ENCODE assay signal across 21 cellular contexts in genomic region chr1:207194197-207194596, GRCh38.
DNase-seq lines count a peak whose midpoint lies in the region; ATAC-seq, FAIRE-seq and TF ChIP-seq lines count a peak whose summit lies in the region.
"Had no signal": no experiment of that assay in that cellular context is flagged by ENCODE, and none has a peak within 500 bp of the region (broad histone marks: within the 10 kb centered on the region; RNA-seq: fewer than 3 reads in every experiment).

No MANE protein-coding gene starts in this region.

- H3K9ac ChIP-seq in OCI-LY3 (ENCODE audit: low read length) (no peak overlapping the region), PC-3 (ENCODE audit: low read length) (no peak overlapping the region), K562 (ENCODE audit: insufficient read depth in 1 of 2, low read depth in 2 of 2, low read length in 2 of 2) (no peak overlapping the region)
- H3K9ac ChIP-seq: BLaER1 treated with 17β-estradiol and CSF1 and Interleukin-3, amounts not matched to agents 10 nM and 100 nM had no signal

- no peaks in the 10 kb centered on the region for H3F3A ChIP-seq in PC-3 (ENCODE audit: low read length, unreplicated experiment)

- H3K79me2 ChIP-seq in OCI-LY3 (ENCODE audit: low read length) (no peaks in the 10 kb centered on the region), PC-3 (ENCODE audit: low read length) (no peaks in the 10 kb centered on the region), K562 (ENCODE audit: control insufficient read depth, insufficient read depth, low read length) (no peaks in the 10 kb centered on the region)

- H3K9me1 ChIP-seq in K562 (ENCODE audit: control insufficient read depth, insufficient read depth, low read length), result no peaks in the 10 kb centered on the region

- peaks cover 34% of the 10 kb centered on the region for H3K27me3 ChIP-seq in OCI-LY3 (ENCODE audit: low read depth, low read length)
- H3K27me3 ChIP-seq in PC-3 (ENCODE audit: low read length), result no peaks in the 10 kb centered on the region
- no peaks in the 10 kb centered on the region for H3K27me3 ChIP-seq in K562 (ENCODE audit: control insufficient read depth in 2 of 2, insufficient read depth in 2 of 2, low read length in 2 of 2)
- H3K27me3 ChIP-seq: BLaER1 treated with 17β-estradiol and CSF1 and Interleukin-3, amounts not matched to agents 10 nM and 100 nM had no signal

- TF ChIP-seq POLR2A in K562 (conservative IDR thresholded peaks at IDR 0.05), result no peak

- no peak for TF ChIP-seq RAD21 in K562 (CRISPR knock-in tag; conservative IDR thresholded peaks at IDR 0.05 in 1 of 2, IDR thresholded peaks at IDR 0.05 in 1 of 2)

- TF ChIP-seq CTCF in OCI-LY3 (IDR thresholded peaks at IDR 0.05; ENCODE audit: low read depth, low read length) (no peak), PC-3 (conservative IDR thresholded peaks at IDR 0.05; ENCODE audit: low read depth, low read length) (no peak), K562 (IDR thresholded peaks at IDR 0.05 in 2 of 3, conservative IDR thresholded peaks at IDR 0.05 in 1 of 3; ENCODE audit: insufficient read depth in 2 of 3, low read depth in 1 of 3, low read length in 3 of 3) (no peak)

- peak; percentile 14; the same call in 1 of the 2 replicates for TF ChIP-seq EP300 in K562 (IDR thresholded peaks at IDR 0.05; ENCODE audit: low read length)

- CTCF ChIA-PET in PC-3 (lab: Charles Lee), result no interaction called here
- CTCF ChIA-PET in K562 (lab: Yijun Ruan, JAX; ENCODE audit: low intra/inter-chr PET ratio), result no interaction called here

- 19% methylated on average over 1 of the region's 1 CpG for WGBS in K562 (ENCODE audit: insufficient coverage, low coverage, missing lambda C conversion rate)

- BruUV-seq in PC-3 (replicated peaks; lab: Mats Ljungman, UMichigan), result no TSS peak
- no TSS peak for BruUV-seq in K562 (replicated peaks; lab: Mats Ljungman, UMichigan)

- H3K36me3 ChIP-seq in OCI-LY3 (replicated peaks; ENCODE audit: low read depth, low read length), result no peaks in the 10 kb centered on the region
- no peaks in the 10 kb centered on the region for H3K36me3 ChIP-seq in PC-3 (ENCODE audit: low read depth, low read length)
- H3K36me3 ChIP-seq in K562 (ENCODE audit: control insufficient read depth, insufficient read depth, low read length), result no peaks in the 10 kb centered on the region

- intact Hi-C loops in PC-3 (cut with micrococcal nuclease) (no loop called here), K562 (cut with micrococcal nuclease) (no loop called here)

- POLR2A ChIA-PET in PC-3 (lab: Charles Lee; ENCODE audit: unreplicated experiment), result no interaction called here
- POLR2A ChIA-PET in K562 (lab: Yijun Ruan, JAX), result interaction anchor here (1.5 kb wide), 1 partner anchor 40 kb away, joined by 4 read pairs; no protein-coding TSS in a partner anchor

- H3K9me2 ChIP-seq in PC-3 (replicated peaks; ENCODE audit: low read length), result peaks cover 7% of the 10 kb centered on the region; the same call in 1 of the 2 replicates

- ATAC-seq in PC-3 (no peak), K562 (no peak), GM18868 (IDR thresholded peaks at IDR 0.05; ENCODE audit: unreplicated experiment) (no peak), GM21526 (IDR thresholded peaks at IDR 0.05; ENCODE audit: low FRiP score, unreplicated experiment) (no peak)
- ATAC-seq: A549; CD8-positive, alpha-beta T cell had no signal

- H2AFZ ChIP-seq in OCI-LY3 (ENCODE audit: low read depth, low read length), result no peak overlapping the region
- H2AFZ ChIP-seq in PC-3 (ENCODE audit: low read length), result 0 out of 2 replicates have a peak overlapping the region, but pooled peaks have one; percentile 9
- peak overlapping the region; percentile 15 for H2AFZ ChIP-seq in K562 (ENCODE audit: low read depth, low read length)

- FAIRE-seq in K562 (lab: Jason Lieb, UNC), result no peak
- FAIRE-seq: A549, D721Med, G401.6, GM12891 had no signal

- DNase-seq in PC-3, result no peak
- DNase-seq in K562 (ENCODE audit: extremely low read depth in 1 of 4, low spot score in 3 of 4), result no peak
- peak; percentile 17 for DNase-seq in iris pigment epithelial cell (ENCODE audit: low read depth)
- DNase-seq in NOMO-1 treated with dmso at 0.1 percent for 144 hours (lab: John Stamatoyannopoulos, UW; ENCODE audit: unreplicated experiment), result no peak
- DNase-seq: AML-193; Caco-2; Calu3; CD4-positive, alpha-beta T cell; CD8-positive, alpha-beta T cell; DMS79 treated with DMSO at 0.1 percent for 48 hours; GF-D8 had no signal

- H3K4me2 ChIP-seq in OCI-LY3 (ENCODE audit: low read length) (peak overlapping the region; percentile 32), PC-3 (ENCODE audit: low read length) (no peak overlapping the region), K562 (ENCODE audit: insufficient read depth, low read length) (no peak overlapping the region)
- H3K4me2 ChIP-seq: A549 had no signal

- H3K9me3 ChIP-seq in OCI-LY3 (ENCODE audit: insufficient read depth, low read length) (peaks cover 4% of the 10 kb centered on the region; the same call in 1 of the 2 replicates), PC-3 (ENCODE audit: low read length) (no peaks in the 10 kb centered on the region), K562 (replicated peaks; ENCODE audit: control insufficient read depth, insufficient read depth, low read depth, low read length) (no peaks in the 10 kb centered on the region)
- H3K9me3 ChIP-seq: Caco-2 had no signal

- H3K4me3 ChIP-seq in OCI-LY3 (ENCODE audit: low read length) (no peak overlapping the region), PC-3 (ENCODE audit: low read length) (no peak overlapping the region), K562 (no peak overlapping the region)
- H3K4me3 ChIP-seq: A549; BLaER1 treated with 17β-estradiol and CSF1 and Interleukin-3, amounts not matched to agents 10 nM and 100 nM had no signal

- H3K27ac ChIP-seq in OCI-LY3 (ENCODE audit: low read length), result no peak overlapping the region
- no peak overlapping the region for H3K27ac ChIP-seq in PC-3 (ENCODE audit: low read length)
- no peak overlapping the region for H3K27ac ChIP-seq in K562 (ENCODE audit: extremely low read depth, low read depth, low read length)
- H3K27ac ChIP-seq: 22Rv1, A549, C4-2B had no signal

- H3K4me1 ChIP-seq in OCI-LY3 (ENCODE audit: low read length), result peaks cover 29% of the 10 kb centered on the region
- no peaks in the 10 kb centered on the region for H3K4me1 ChIP-seq in PC-3 (ENCODE audit: insufficient read depth, low read length)
- peaks cover 0 to 3% of the 10 kb centered on the region in 2 experiments; a peak in 1 of 5 replicates for H3K4me1 ChIP-seq in K562 (replicated peaks in 1 of 2; ENCODE audit: control insufficient read depth in 2 of 2, insufficient read depth in 2 of 2, low read length in 2 of 2)
- H3K4me1 ChIP-seq: A549, Caco-2 had no signal

- H4K20me1 ChIP-seq in OCI-LY3 (ENCODE audit: insufficient read depth, low read length) (no peaks in the 10 kb centered on the region), PC-3 (ENCODE audit: low read length) (no peaks in the 10 kb centered on the region), K562 (replicated peaks; ENCODE audit: control insufficient read depth, insufficient read depth, low read length) (no peaks in the 10 kb centered on the region)
- H4K20me1 ChIP-seq: BLaER1 treated with 17β-estradiol and CSF1 and Interleukin-3, amounts not matched to agents 10 nM and 100 nM had no signal

- in situ Hi-C loops in K562 (cut with MboI), result no loop called here

TF ChIP-seq in K562, 482 proteins besides CTCF, POLR2A, EP300 and RAD21 (continues in another document):
- TF ChIP-seq ZNF140 (CRISPR knock-in tag; IDR thresholded peaks at IDR 0.05) (no peak), ZNF592 (IDR thresholded peaks at IDR 0.05) (0 out of 2 replicates have a peak, but pooled peaks have one; percentile 31), CEBPB (tag; IDR thresholded peaks at IDR 0.05) (0 out of 2 replicates have a peak, but pooled peaks have one; percentile 19), C11orf30 (IDR thresholded peaks at IDR 0.05; ENCODE audit: low read depth) (peak; percentile 38; the same call in 1 of the 2 replicates), CEBPG (CRISPR knock-in tag; IDR thresholded peaks at IDR 0.05) (0 out of 2 replicates have a peak, but pooled peaks have one; percentile 25), CEBPG (tag; conservative IDR thresholded peaks at IDR 0.05 in 1 of 2, IDR thresholded peaks at IDR 0.05 in 1 of 2) (peak; percentile 50 to 84; a peak in 3 of 4 replicates), ATF3 (IDR thresholded peaks at IDR 0.05) (peak; percentile 83), ATF3 (CRISPR knock-in tag; conservative IDR thresholded peaks at IDR 0.05) (no peak)
